In the genomic region with DNA sequence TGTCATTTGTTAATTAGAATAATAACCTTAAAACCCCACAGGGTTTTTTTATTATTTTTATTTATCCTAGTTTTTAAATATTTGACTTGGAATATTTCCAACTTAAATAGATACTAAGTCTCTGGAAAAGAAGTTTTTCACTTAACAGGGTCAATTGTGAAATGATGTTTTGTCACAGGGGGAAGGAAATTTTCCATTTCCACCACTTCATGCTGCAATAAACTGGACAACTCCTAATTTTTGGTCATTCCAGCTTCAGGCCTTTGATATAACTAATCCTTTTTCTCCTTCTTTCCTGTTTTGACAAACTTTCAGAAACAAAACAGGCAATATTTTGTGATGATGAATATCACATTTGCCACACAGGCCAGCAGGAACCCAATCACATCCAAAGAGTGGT, we compare ENCODE assay signal across 31 cellular contexts. TPM values are rescaled to one million over a fixed set of nuclear protein-coding genes. Genes with fewer than 3 reads are reported as not detected.
"Had no signal": no experiment of that assay in that cellular context is flagged by ENCODE, and none has a peak within 500 bp of the region (broad histone marks: within the 10 kb centered on the region; RNA-seq: fewer than 3 reads in every experiment).

No MANE protein-coding gene starts in this region.

- H3K4me3 ChIP-seq: colonic mucosa, esophagus squamous epithelium, gastrocnemius medialis, heart right ventricle, left ventricle myocardium inferior, lower lobe of right lung, mucosa of descending colon had no signal

- H3K27me3 ChIP-seq: colonic mucosa, esophagus squamous epithelium, gastrocnemius medialis, heart right ventricle had no signal

- H3K36me3 ChIP-seq: colonic mucosa, esophagus squamous epithelium, gastrocnemius medialis, heart right ventricle, left ventricle myocardium inferior, lower lobe of right lung had no signal

- H3K4me3 Mint-ChIP-seq: dendritic cell treated with granulocyte-macrophage colony-stimulating factor and Interleukin-4, amounts not matched to agents 40 ng/mL and 50 ng/mL, for 4 days; effector memory CD8-positive, alpha-beta T cell; endodermal cell; mesothelial cell of epicardium; naive B cell had no signal

- H3K27ac ChIP-seq: colonic mucosa, epithelial cell of prostate, esophagus squamous epithelium, gastrocnemius medialis, heart right ventricle, left ventricle myocardium inferior, lower lobe of right lung had no signal

- H3K36me3 Mint-ChIP-seq: naive B cell had no signal

- H3K27me3 Mint-ChIP-seq: dendritic cell treated with granulocyte-macrophage colony-stimulating factor and Interleukin-4, amounts not matched to agents 40 ng/mL and 50 ng/mL, for 4 days; effector memory CD8-positive, alpha-beta T cell; naive B cell had no signal

- DNase-seq: colonic mucosa; cortex of kidney; effector CD8-positive, alpha-beta T cell; effector memory CD8-positive, alpha-beta T cell; endodermal cell; erythroblast; esophagus squamous epithelium; foreskin fibroblast; foreskin melanocyte; gastrocnemius medialis; glutamatergic neuron; head of caudate nucleus; heart right ventricle; hippocampal formation; left cardiac atrium; left ventricle myocardium inferior; lower lobe of right lung; mesenchymal stem cell; mucosa of descending colon; naive B cell had no signal

- H3K9me3 ChIP-seq: colonic mucosa, gastrocnemius medialis, lower lobe of right lung had no signal

- H3K4me1 ChIP-seq: colonic mucosa, gastrocnemius medialis, heart right ventricle, left ventricle myocardium inferior, lower lobe of right lung had no signal

- H3K27ac Mint-ChIP-seq: dendritic cell treated with granulocyte-macrophage colony-stimulating factor and Interleukin-4, amounts not matched to agents 40 ng/mL and 50 ng/mL, for 4 days; effector memory CD8-positive, alpha-beta T cell; endodermal cell; mesothelial cell of epicardium; naive B cell had no signal

- ATAC-seq: effector memory CD8-positive, alpha-beta T cell; esophagus mucosa; gastrocnemius medialis; heart right ventricle; left cardiac atrium; lower lobe of right lung; mucosa of descending colon had no signal

RNA-seq across cellular contexts. Expression of gene UGT2B10, which starts 45.3 kb away (rescaled TPM):
- total RNA-seq: dermis microvascular lymphatic vessel endothelial cell, endodermal cell, esophagus mucosa, esophagus squamous epithelium, glomerular endothelial cell, heart right ventricle, kidney epithelial cell, left cardiac atrium, left ventricle myocardium inferior, lower leg skin, lower lobe of right lung, lung microvascular endothelial cell, mesenteric fat pad, mesothelial cell of epicardium, myocyte had no signal
